11 cellular contexts compared by ENCODE assay signal in genomic region chr2:173831312-173832229, GRCh38.
DNase-seq lines count a peak whose midpoint lies in the region; ATAC-seq and TF ChIP-seq lines count a peak whose summit lies in the region.
"Had no signal": no experiment of that assay in that cellular context is flagged by ENCODE, and none has a peak within 500 bp of the region (broad histone marks: within the 10 kb centered on the region; RNA-seq: fewer than 3 reads in every experiment).

No MANE protein-coding gene starts in this region.

- H3K36me3 ChIP-seq in brain microvascular endothelial cell (replicated peaks) (no peaks in the 10 kb centered on the region), kidney epithelial cell (ENCODE audit: control insufficient read depth, insufficient read depth, low read length) (no peaks in the 10 kb centered on the region)

- ATAC-seq in sciatic nerve (peak; percentile 95), HG02885 (IDR thresholded peaks at IDR 0.05; ENCODE audit: poor library complexity, unreplicated experiment) (no peak)

- peak; percentile 30 for DNase-seq in COLO829 (ENCODE audit: low spot score)
- DNase-seq in brain microvascular endothelial cell: peak; percentile 58
- peak; percentile 5 for DNase-seq in kidney epithelial cell (ENCODE audit: low read depth)
- peak; percentile 84 for DNase-seq in sciatic nerve (ENCODE audit: low spot score)
- no peak for DNase-seq in DMS153 treated with DMSO at 0.1 percent for 48 hours (lab: John Stamatoyannopoulos, UW; ENCODE audit: unreplicated experiment)
- no peak for DNase-seq in G401 (ENCODE audit: low spot score)
- no peak for DNase-seq in DMS 273 treated with DMSO at 0.1 percent for 48 hours (lab: John Stamatoyannopoulos, UW)
- DNase-seq: COR-L47, NCI-H446 treated with DMSO at 0.1 percent for 48 hours, SK-N-SH had no signal

- no peak for TF ChIP-seq CTCF in brain microvascular endothelial cell (IDR thresholded peaks at IDR 0.05; ENCODE audit: low read depth, low read length, missing control alignments)
- no peak for TF ChIP-seq CTCF in kidney epithelial cell (IDR thresholded peaks at IDR 0.05; ENCODE audit: insufficient read depth, low read length, poor library complexity, severe bottlenecking)

- H3K27me3 ChIP-seq in brain microvascular endothelial cell (replicated peaks): no peaks in the 10 kb centered on the region
- H3K27me3 ChIP-seq in kidney epithelial cell (ENCODE audit: control insufficient read depth, insufficient read depth, low read length): no peaks in the 10 kb centered on the region

- in situ Hi-C loops in brain microvascular endothelial cell (cut with HindIII; ENCODE audit: low pct_ligation_motif_present, low sequenced_read_pairs): no loop called here
- in situ Hi-C loops in G401 (cut with HindIII; ENCODE audit: low sequenced_read_pairs): no loop called here

- H3K4me3 ChIP-seq in brain microvascular endothelial cell (ENCODE audit: low read depth, low read length) (no peak overlapping the region), kidney epithelial cell (ENCODE audit: low read depth, low read length) (no peak overlapping the region)

- intact Hi-C loops in sciatic nerve (cut with DNase I): no loop called here

- no peak overlapping the region for H3K27ac ChIP-seq in brain microvascular endothelial cell

Comparison
In these comparisons a context has a peak if more than half of its experiments do, and no peak if none do; other contexts are left out.
1. DNase-seq: peak in COLO829 (single experiment), brain microvascular endothelial cell (single experiment), kidney epithelial cell (single experiment) and sciatic nerve (single experiment); none in DMS153 treated with DMSO at 0.1 percent for 48 hours (single experiment), G401 (single experiment) and DMS 273 treated with DMSO at 0.1 percent for 48 hours (single experiment).